ENCODE assay signal across 8 cellular contexts in genomic region chr19:49019242-49019932, GRCh38. TPM values are rescaled to one million over a fixed set of nuclear protein-coding genes. Genes with fewer than 3 reads are reported as not detected.
A peak's percentile ranks its signal among the peaks of the same experiment; 100 is the strongest.
DNase-seq lines count a peak whose midpoint lies in the region; FAIRE-seq and TF ChIP-seq lines count a peak whose summit lies in the region.

No MANE protein-coding gene starts in this region.

- H3K36me3 ChIP-seq in SJSA1 (peaks cover 16% of the 10 kb centered on the region), left ventricle myocardium inferior (peaks cover 19% of the 10 kb centered on the region), skeletal muscle tissue (ENCODE audit: control insufficient read depth in 3 of 3, insufficient read depth in 3 of 3, low read length in 3 of 3) (peaks cover 13 to 20% (median 19%) of the 10 kb centered on the region in 3 donors)

- H3K27me3 ChIP-seq in SJSA1 (replicated peaks), result no peaks in the 10 kb centered on the region
- peaks cover 34% of the 10 kb centered on the region for H3K27me3 ChIP-seq in left ventricle myocardium inferior (ENCODE audit: low read depth)
- peaks cover 3 to 11% (median 4%) of the 10 kb centered on the region in 3 donors for H3K27me3 ChIP-seq in skeletal muscle tissue (ENCODE audit: control insufficient read depth in 3 of 3, insufficient read depth in 3 of 3, low read length in 3 of 3)

- intact Hi-C loops in left ventricle myocardium inferior (cut with micrococcal nuclease), result no loop called here

- H3K9me3 ChIP-seq in SJSA1 (replicated peaks), result 0 out of 2 replicates have a peak, but pooled peaks cover 3% of the 10 kb centered on the region
- H3K9me3 ChIP-seq in left ventricle myocardium inferior (replicated peaks), result no peaks in the 10 kb centered on the region
- no peaks in the 10 kb centered on the region for H3K9me3 ChIP-seq in skeletal muscle tissue (ENCODE audit: control insufficient read depth in 3 of 3, low read length in 3 of 3)

- H3K27ac ChIP-seq in SJSA1, result no peak overlapping the region
- H3K27ac ChIP-seq in left ventricle myocardium inferior (replicated peaks), result no peak overlapping the region
- H3K27ac ChIP-seq in skeletal muscle tissue (ENCODE audit: low read depth, low read length), result no peak overlapping the region

- H3K4me3 ChIP-seq in AG09309 (ENCODE audit: control insufficient read depth, low read depth, low read length) (peak overlapping the region; percentile 39), SJSA1 (peak overlapping the region; percentile 43), left ventricle myocardium inferior (peak overlapping the region; percentile 63), skeletal muscle tissue (ENCODE audit: low read length in 3 of 3) (peak overlapping the region; percentile 54 to 61 (median 60))

- peaks cover 6% of the 10 kb centered on the region; the same call in 1 of the 2 replicates for H3K36me3 Mint-ChIP-seq in HFFc6 (ENCODE audit: low read depth)

- peaks cover 20% of the 10 kb centered on the region for H3K4me1 ChIP-seq in SJSA1 (replicated peaks)
- H3K4me1 ChIP-seq in left ventricle myocardium inferior, result peaks cover 27% of the 10 kb centered on the region
- H3K4me1 ChIP-seq in skeletal muscle tissue (ENCODE audit: control insufficient read depth in 3 of 3, insufficient read depth in 3 of 3, low read length in 3 of 3), result peaks cover 15 to 21% (median 16%) of the 10 kb centered on the region in 3 donors

- H3K4me1 Mint-ChIP-seq in HFFc6 (ENCODE audit: low read depth), result peaks cover 31% of the 10 kb centered on the region

- no peaks in the 10 kb centered on the region; the same call in none of the 2 replicates for H3K27me3 Mint-ChIP-seq in HFFc6 (ENCODE audit: insufficient read depth)

- FAIRE-seq in HTR-8/SVneo (lab: Jason Lieb, UNC), result no peak

- peak overlapping the region in 2 of 3 donors; percentile 14 to 66 for H3K9ac ChIP-seq in skeletal muscle tissue (ENCODE audit: low read depth in 1 of 3, low read length in 3 of 3)

- H3K27ac Mint-ChIP-seq in HFFc6, result peak overlapping the region; percentile 14

- DNase-seq in AG09309 (ENCODE audit: low read depth) (no peak), HFFc6 (no peak), SJSA1 (ENCODE audit: low read depth in 1 of 2, low spot score in 2 of 2) (peak; percentile 43 to 70), left ventricle myocardium inferior (peak; percentile 75), HTR-8/SVneo (ENCODE audit: insufficient read length, low spot score) (no peak), G401 (ENCODE audit: low spot score) (no peak)
- peak; percentile 64 for DNase-seq in activated naive CD4-positive, alpha-beta T cell treated with anti-CD3 and anti-CD28 coated beads, Interleukin-2, amount 50 U/mL, for 16 hours

- H3K9me3 Mint-ChIP-seq in HFFc6, result no peaks in the 10 kb centered on the region

- in situ Hi-C loops in G401 (cut with HindIII; ENCODE audit: low sequenced_read_pairs), result no loop called here

- H3K4me3 Mint-ChIP-seq in HFFc6, result peak overlapping the region; percentile 80

- TF ChIP-seq CTCF in AG09309 (IDR thresholded peaks at IDR 0.05; ENCODE audit: control insufficient read depth, insufficient read depth, low read depth, low read length, missing control alignments) (no peak), HFFc6 (IDR thresholded peaks at IDR 0.05) (peak; percentile 19), left ventricle myocardium inferior (IDR thresholded peaks at IDR 0.05; ENCODE audit: borderline replicate concordance) (no peak)

RNA-seq across cellular contexts. Expression of gene LHB, which starts 2.5 kb away (rescaled TPM):
- under 1 TPM in 1 of 6 experiments, not detected in 5; 0.46 TPM for total RNA-seq in HFFc6 (2021; fragmentation: NEBNext Ultra II Directional; extraction: Animal tissue kit (Norgen Biotek cat#: 25700))
- 0.34 TPM in 1 of 2 replicates, not detected in the other for total RNA-seq in SJSA1 (2014; rRNA removed; shearing (Covaris generic))
- not detected for total RNA-seq in left ventricle myocardium inferior
- total RNA-seq in skeletal muscle tissue, result not detected
- total RNA-seq in G401 (2014; rRNA removed; shearing (Covaris generic)), result not detected in 2 replicates

RNA-seq across cellular contexts. Expression of gene CGB3, which starts 4.7 kb away (rescaled TPM):
- not detected for total RNA-seq in HFFc6 (2021; fragmentation: NEBNext Ultra II Directional; extraction: Animal tissue kit (Norgen Biotek cat#: 25700))
- not detected in 2 replicates for total RNA-seq in SJSA1 (2014; rRNA removed; shearing (Covaris generic))
- total RNA-seq in left ventricle myocardium inferior (not detected), skeletal muscle tissue (not detected)
- not detected in 2 replicates for total RNA-seq in G401 (2014; rRNA removed; shearing (Covaris generic))

RNA-seq across cellular contexts. Expression of gene CGB2, which starts 12.3 kb away (rescaled TPM):
- total RNA-seq in HFFc6 (2021; fragmentation: NEBNext Ultra II Directional; extraction: Animal tissue kit (Norgen Biotek cat#: 25700)), result under 1 TPM in 1 of 6 experiments, not detected in 5; 0.55 TPM
- total RNA-seq in SJSA1 (2014; rRNA removed; shearing (Covaris generic)), result not detected in 2 replicates
- total RNA-seq in left ventricle myocardium inferior (not detected), skeletal muscle tissue (not detected)
- total RNA-seq in G401 (2014; rRNA removed; shearing (Covaris generic)), result not detected in 2 replicates

RNA-seq across cellular contexts. Expression of gene CGB1, which starts 17.3 kb away (rescaled TPM):
- total RNA-seq in HFFc6 (2021; fragmentation: NEBNext Ultra II Directional; extraction: Animal tissue kit (Norgen Biotek cat#: 25700)), result 1 to 10 TPM in 1 of 6 experiments, under 1 TPM in 1, not detected in 4; 0.38 to 1.0 TPM
- total RNA-seq in SJSA1 (2014; rRNA removed; shearing (Covaris generic)), result 1.00 TPM in 1 of 2 replicates, not detected in the other
- total RNA-seq in left ventricle myocardium inferior, result not detected
- not detected for total RNA-seq in skeletal muscle tissue
- total RNA-seq in G401 (2014; rRNA removed; shearing (Covaris generic)), result not detected in 2 replicates

RNA-seq across cellular contexts. Expression of gene CGB5, which starts 24.3 kb away (rescaled TPM):
- under 1 TPM in 2 of 6 experiments, not detected in 4; 0.23 to 0.75 TPM for total RNA-seq in HFFc6 (2021; fragmentation: NEBNext Ultra II Directional; extraction: Animal tissue kit (Norgen Biotek cat#: 25700))
- total RNA-seq in SJSA1 (2014; rRNA removed; shearing (Covaris generic)), result not detected in 2 replicates
- total RNA-seq in left ventricle myocardium inferior (not detected), skeletal muscle tissue (not detected)
- not detected in 2 replicates for total RNA-seq in G401 (2014; rRNA removed; shearing (Covaris generic))

Comparison
In these comparisons a context has a peak if more than half of its experiments do, and no peak if none do; other contexts are left out.
1. DNase-seq: peak in SJSA1 (2 of 2), activated naive CD4-positive, alpha-beta T cell treated with anti-CD3 and anti-CD28 coated beads, Interleukin-2, amount 50 U/mL, for 16 hours (single experiment) and left ventricle myocardium inferior (single experiment); none in AG09309 (single experiment), HFFc6 (single experiment), HTR-8/SVneo (single experiment) and G401 (single experiment).
2. Peak in every context shown above with its lines, with median percentiles within 50 percentile points of each other: H3K4me3 ChIP-seq.